ENCODE assay signal across 24 cellular contexts in genomic region chr16:34802848-34803599, GRCh38.
"Had no signal": no experiment of that assay in that cellular context is flagged by ENCODE, and none has a peak within 500 bp of the region (broad histone marks: within the 10 kb centered on the region; RNA-seq: fewer than 3 reads in every experiment).

No MANE protein-coding gene starts in this region.

- H3K27ac ChIP-seq: foreskin keratinocyte, heart left ventricle, left lung, ovary, prostate gland, suprapubic skin, tibial nerve had no signal

- H3K4me1 Mint-ChIP-seq: activated CD4-positive, alpha-beta T cell treated with anti-CD3 and anti-CD28 coated beads for 36 hours; endodermal cell; nephron had no signal

- H3K27me3 Mint-ChIP-seq: activated CD4-positive, alpha-beta T cell treated with anti-CD3 and anti-CD28 coated beads for 36 hours had no signal

- H3K4me3 ChIP-seq: heart left ventricle, left lung, lung, ovary, prostate gland, smooth muscle cell, suprapubic skin, tibial nerve had no signal

- H3K36me3 ChIP-seq: heart left ventricle, left lung, ovary, prostate gland, suprapubic skin, tibial nerve had no signal

- H3K9me3 ChIP-seq: ovary, prostate gland, suprapubic skin had no signal

- ATAC-seq: activated CD4-positive, alpha-beta T cell treated with anti-CD3 and anti-CD28 coated beads for 36 hours; activated T-cell treated with anti-CD3 and anti-CD28 coated beads, Interleukin-2, amount 50 U/mL, for 72 hours; esophagus mucosa; foreskin keratinocyte; heart left ventricle; left lung had no signal

- DNase-seq: activated CD4-positive, alpha-beta T cell treated with anti-CD3 and anti-CD28 coated beads for 36 hours; activated CD4-positive, CD25-positive, alpha-beta regulatory T cell; activated naive CD4-positive, alpha-beta T cell; activated T-cell treated with anti-CD3 and anti-CD28 coated beads for 4 hours; activated T-cell treated with anti-CD3 and anti-CD28 coated beads, Interleukin-2, amount 50 U/mL, for 72 hours; amygdala; central memory CD4-positive, alpha-beta T cell; endodermal cell; foreskin keratinocyte; mesendoderm; stimulated activated CD4-positive, alpha-beta T cell treated with anti-CD3 and anti-CD28 coated beads, Interleukin-15, amount 100 ng/mL, for 24 hours; stimulated activated CD4-positive, alpha-beta T cell treated with anti-CD3 and anti-CD28 coated beads, Interleukin-2, amount 100 ng/mL, for 24 hours; stimulated activated naive CD4-positive, alpha-beta T cell; T-helper 1 cell had no signal

- H3K27ac Mint-ChIP-seq: activated CD4-positive, alpha-beta T cell treated with anti-CD3 and anti-CD28 coated beads for 36 hours; activated T-cell treated with anti-CD3 and anti-CD28 coated beads, Interleukin-2, amount 50 U/mL, for 72 hours; endodermal cell; nephron had no signal

- H3K4me1 ChIP-seq: foreskin keratinocyte, heart left ventricle, left lung, prostate gland, suprapubic skin, tibial nerve had no signal

- H3K4me3 Mint-ChIP-seq: activated CD4-positive, alpha-beta T cell treated with anti-CD3 and anti-CD28 coated beads for 36 hours; activated T-cell treated with anti-CD3 and anti-CD28 coated beads, Interleukin-2, amount 50 U/mL, for 72 hours; endodermal cell; nephron had no signal

- H3K27me3 ChIP-seq: foreskin keratinocyte, left lung, ovary, suprapubic skin, tibial nerve had no signal
